ENCODE assay signal across 10 cellular contexts in the genomic region with DNA sequence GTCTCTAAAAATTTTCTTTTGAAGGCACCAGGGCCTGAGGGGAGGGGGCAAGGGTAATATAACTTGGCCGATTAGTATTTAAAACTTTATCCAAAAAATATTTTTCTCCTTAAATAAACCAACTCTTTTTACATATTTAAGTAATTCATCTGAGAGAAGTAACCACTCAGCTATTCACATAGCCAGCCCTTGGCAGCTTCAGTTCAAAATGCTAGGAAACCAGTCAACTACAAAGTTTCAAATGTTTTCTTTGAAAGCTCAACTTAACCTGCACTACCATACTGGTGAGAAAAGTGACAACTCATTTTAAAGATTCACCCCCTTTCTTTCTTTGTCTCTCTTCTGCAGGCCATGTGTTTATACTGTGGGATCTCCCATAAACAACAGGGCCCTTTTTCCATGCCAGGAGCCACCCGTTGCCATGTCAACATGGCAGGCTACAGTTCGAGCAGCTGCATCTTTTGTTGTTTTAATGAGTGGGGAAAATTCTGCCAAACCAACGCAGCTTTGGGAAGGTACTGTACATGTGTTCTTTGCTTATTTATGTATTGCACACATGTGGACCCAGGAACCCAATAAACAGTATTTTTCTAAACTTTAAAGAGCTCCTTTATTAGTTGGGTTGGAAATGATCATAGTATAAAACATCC. TPM values are rescaled to one million over a fixed set of nuclear protein-coding genes. Genes with fewer than 3 reads are reported as not detected.
DNase-seq lines count a peak whose midpoint lies in the region; TF ChIP-seq lines count a peak whose summit lies in the region.
"Had no signal": no experiment of that assay in that cellular context is flagged by ENCODE, and none has a peak within 500 bp of the region (broad histone marks: within the 10 kb centered on the region; RNA-seq: fewer than 3 reads in every experiment).

No MANE protein-coding gene starts in this region.

- peak overlapping the region; percentile 80 for H3K27ac ChIP-seq in angular gyrus (ENCODE audit: low read depth, low read length)
- H3K27ac ChIP-seq in neuronal stem cell (replicated peaks; ENCODE audit: low read length) = no peak overlapping the region
- H3K27ac ChIP-seq: C4-2B had no signal

- DNase-seq in AG10803 (ENCODE audit: low read depth) = peak; percentile 62
- peak; percentile 67 for DNase-seq in NCI-H1436 (lab: John Stamatoyannopoulos, UW)
- peak; percentile 32 for DNase-seq in iris pigment epithelial cell (ENCODE audit: low read depth)
- DNase-seq in neuronal stem cell (ENCODE audit: low spot score) = no peak
- DNase-seq in stimulated activated naive CD4-positive, alpha-beta T cell treated with Interleukin-2 at 50 U/mL for 16 hours (lab: John Stamatoyannopoulos, UW) = no peak
- DNase-seq in NCI-H226 = no peak
- no peak for DNase-seq in SK-N-DZ (ENCODE audit: low spot score)

- no peak for TF ChIP-seq CTCF in AG10803 (conservative IDR thresholded peaks at IDR 0.05; ENCODE audit: low read length)

- H3K4me1 ChIP-seq in neuronal stem cell (ENCODE audit: control insufficient read depth in 2 of 2, insufficient read depth in 1 of 2, low read depth in 1 of 2, low read length in 2 of 2) = peaks cover 5 to 14% of the 10 kb centered on the region in 2 donors

- H3K4me3 ChIP-seq in AG10803 (ENCODE audit: low read length) (no peak overlapping the region), neuronal stem cell (ENCODE audit: low read length in 2 of 2) (no peak overlapping the region)
- H3K4me3 ChIP-seq: gastroesophageal sphincter had no signal

- H3K14ac ChIP-seq in neuronal stem cell (ENCODE audit: low read length) = no peak overlapping the region

- no peak overlapping the region for H2AFZ ChIP-seq in neuronal stem cell (ENCODE audit: low read length)

- no peak overlapping the region for H3K18ac ChIP-seq in neuronal stem cell (ENCODE audit: low read length)

- no CpG with 5 or more reads among the region's 4 CpGs for WGBS in neuronal stem cell (ENCODE audit: extremely low coverage in 2 of 2, insufficient read length in 2 of 2, insufficient replicate concordance in 1 of 2), 2 donors

- no peaks in the 10 kb centered on the region for H3K27me3 ChIP-seq in neuronal stem cell (ENCODE audit: control insufficient read depth in 3 of 3, insufficient read depth in 3 of 3, low read depth in 1 of 3, low read length in 3 of 3)
- H3K27me3 ChIP-seq: gastroesophageal sphincter had no signal

- no peak overlapping the region for H2AK5ac ChIP-seq in neuronal stem cell (ENCODE audit: low read depth, low read length)

- H3K9me3 ChIP-seq in neuronal stem cell (replicated peaks in 1 of 2; ENCODE audit: control insufficient read depth in 2 of 2, insufficient read depth in 1 of 2, low read depth in 1 of 2, low read length in 2 of 2) = no peaks in the 10 kb centered on the region
- H3K9me3 ChIP-seq: gastroesophageal sphincter had no signal

- no peak overlapping the region for H2BK12ac ChIP-seq in neuronal stem cell (ENCODE audit: low read length)

- no peak overlapping the region for H3K9ac ChIP-seq in neuronal stem cell (ENCODE audit: low read depth, low read length, poor library complexity)

- no peak overlapping the region for H3K4me2 ChIP-seq in neuronal stem cell (ENCODE audit: insufficient read depth, low read length, poor library complexity, severe bottlenecking)

- no peak overlapping the region for H4K8ac ChIP-seq in neuronal stem cell (ENCODE audit: low read depth, low read length)

- H3K4ac ChIP-seq in neuronal stem cell (ENCODE audit: low read length) = no peak overlapping the region

- no peak overlapping the region for H3K23ac ChIP-seq in neuronal stem cell (ENCODE audit: low read depth, low read length, poor library complexity)

- no peaks in the 10 kb centered on the region for H3K79me1 ChIP-seq in neuronal stem cell (ENCODE audit: low read depth, low read length)

- no peak overlapping the region for H2BK15ac ChIP-seq in neuronal stem cell (ENCODE audit: low read length)

- H3K36me3 ChIP-seq in neuronal stem cell (replicated peaks in 1 of 2; ENCODE audit: control insufficient read depth in 2 of 2, insufficient read depth in 2 of 2, low read length in 2 of 2) = peaks cover 0 to 4% of the 10 kb centered on the region in 2 donors
- H3K36me3 ChIP-seq: gastroesophageal sphincter had no signal

- H2BK5ac ChIP-seq in neuronal stem cell (ENCODE audit: low read length) = no peak overlapping the region

- H2BK120ac ChIP-seq in neuronal stem cell (ENCODE audit: low read depth, low read length) = no peak overlapping the region

- H4K91ac ChIP-seq in neuronal stem cell (ENCODE audit: low read depth, low read length, poor library complexity) = no peak overlapping the region

RNA-seq across cellular contexts. Expression of a gene that starts 46.3 kb away (rescaled TPM):
- 1.7 TPM for polyA plus RNA-seq in neuronal stem cell (2013, experiment 1 of 2)
- polyA plus RNA-seq in neuronal stem cell (2013, experiment 2 of 2) = 1.9 TPM
- 203 and 210 TPM in 2 replicates for polyA plus RNA-seq in SK-N-DZ (2014; cell fraction: cytosol; rRNA removed)
- 227 and 240 TPM in 2 replicates for polyA plus RNA-seq in SK-N-DZ (2014; cell fraction: nucleus; rRNA removed)

Comparison
In these comparisons a context has a peak if more than half of its experiments do, and no peak if none do; other contexts are left out.
1. DNase-seq: peak in AG10803 (single experiment), NCI-H1436 (single experiment) and iris pigment epithelial cell (single experiment); none in neuronal stem cell (single experiment), stimulated activated naive CD4-positive, alpha-beta T cell treated with Interleukin-2 at 50 U/mL for 16 hours (single experiment), NCI-H226 (single experiment) and SK-N-DZ (single experiment).